9 cellular contexts compared by ENCODE assay signal in genomic region chr4:169660929-169661328, GRCh38. TPM values are rescaled to one million over a fixed set of nuclear protein-coding genes. Genes with fewer than 3 reads are reported as not detected.
DNase-seq lines count a peak whose midpoint lies in the region; ATAC-seq, FAIRE-seq and TF ChIP-seq lines count a peak whose summit lies in the region.
"Had no signal": no experiment of that assay in that cellular context is flagged by ENCODE, and none has a peak within 500 bp of the region (broad histone marks: within the 10 kb centered on the region; RNA-seq: fewer than 3 reads in every experiment).

No MANE protein-coding gene starts in this region.

- no peak for FAIRE-seq in HepG2 (lab: Jason Lieb, UNC)

- H3K9me3 ChIP-seq in HepG2 (ENCODE audit: low read length) (no peaks in the 10 kb centered on the region), right lobe of liver (no peaks in the 10 kb centered on the region), vagina (no peaks in the 10 kb centered on the region), MM.1S (replicated peaks; ENCODE audit: insufficient read depth, low read length) (no peaks in the 10 kb centered on the region)

- WGBS in HepG2 (ENCODE audit: low lambda C conversion rate) = 85% methylated on average over 3 of the region's 3 CpGs
- WGBS in right lobe of liver (ENCODE audit: insufficient coverage, low coverage, low lambda C conversion rate, missing lambda C conversion rate) = 61% methylated on average over 3 of the region's 3 CpGs

- H3K4me3 ChIP-seq in HepG2 (replicated peaks in 1 of 3; ENCODE audit: insufficient read depth in 1 of 3, low read depth in 2 of 3, low read length in 3 of 3) = peak overlapping the region in 1 of 3 experiments; percentile 45; a peak in 3 of 6 replicates
- H3K4me3 ChIP-seq in right lobe of liver = no peak overlapping the region
- peak overlapping the region; percentile 65 for H3K4me3 ChIP-seq in astrocyte of the spinal cord (ENCODE audit: low read depth, low read length)
- peak overlapping the region in 1 of 2 donors; percentile 43 for H3K4me3 ChIP-seq in vagina
- H3K4me3 ChIP-seq in MM.1S (ENCODE audit: low read length) = no peak overlapping the region

- no peak for TF ChIP-seq CTCF in HepG2 (CRISPR knock-in tag; IDR thresholded peaks at IDR 0.05)
- TF ChIP-seq CTCF in right lobe of liver (IDR thresholded peaks at IDR 0.05) = no peak
- TF ChIP-seq CTCF in astrocyte of the spinal cord (IDR thresholded peaks at IDR 0.05; ENCODE audit: low read depth, low read length) = no peak
- no peak for TF ChIP-seq CTCF in vagina (IDR thresholded peaks at IDR 0.05)
- TF ChIP-seq CTCF in MM.1S (IDR thresholded peaks at IDR 0.05; ENCODE audit: low read length) = no peak

- no peaks in the 10 kb centered on the region for H3F3A ChIP-seq in MM.1S (ENCODE audit: insufficient read depth, low read length)

- intact Hi-C loops in HepG2 (cut with micrococcal nuclease; ENCODE audit: unreplicated experiment) (loop anchor here (1.0 to 2.0 kb wide), 2 partner anchors 7 to 40 kb away; partner anchors contain the start of gene CLCN3), right lobe of liver (cut with DNase I) (no loop called here), vagina (cut with DNase I) (no loop called here)

- POLR2A ChIA-PET in HepG2 (lab: Yijun Ruan, JAX) = interaction anchor here (1.0 kb wide), 1 partner anchor 651 kb away, joined by 4 read pairs; the partner anchor contains the start of gene CBR4

- DNase-seq in HepG2 (ENCODE audit: low spot score) (no peak), right lobe of liver (no peak), astrocyte of the spinal cord (ENCODE audit: low read depth, low spot score) (no peak), medulla oblongata (ENCODE audit: extremely low spot score) (peak; percentile 16), vagina (ENCODE audit: extremely low spot score in 2 of 2) (no peak), MM.1S (no peak), ACHN (no peak), NCI-H2107 (lab: John Stamatoyannopoulos, UW) (no peak)
- DNase-seq: T-helper 17 cell had no signal

- no peak for ATAC-seq in HepG2
- ATAC-seq in right lobe of liver = no peak

- H3K4me1 ChIP-seq in HepG2 (ENCODE audit: insufficient read depth, low read length) (peaks cover 50% of the 10 kb centered on the region), right lobe of liver (peaks cover 0 to 27% (median 9%) of the 10 kb centered on the region in 4 donors), vagina (peaks cover 35% of the 10 kb centered on the region), MM.1S (ENCODE audit: low read length) (no peaks in the 10 kb centered on the region)

- H2AFZ ChIP-seq in HepG2 (ENCODE audit: low read length) (no peak overlapping the region), MM.1S (ENCODE audit: low read length) (no peak overlapping the region)

- no peaks in the 10 kb centered on the region for H3K9me2 ChIP-seq in MM.1S (replicated peaks; ENCODE audit: insufficient read depth, low read length)

- no peak for TF ChIP-seq POLR2A in HepG2 (IDR thresholded peaks at IDR 0.05; ENCODE audit: insufficient read depth in 1 of 2, low read depth in 2 of 2, low read length in 2 of 2)
- TF ChIP-seq POLR2A in right lobe of liver (IDR thresholded peaks at IDR 0.05) = no peak
- no peak for TF ChIP-seq POLR2A in vagina (IDR thresholded peaks at IDR 0.05)

- H3K27me3 ChIP-seq in HepG2 (ENCODE audit: control insufficient read depth in 1 of 2, insufficient read depth in 2 of 2, low read length in 2 of 2) = no peaks in the 10 kb centered on the region
- H3K27me3 ChIP-seq in right lobe of liver = no peaks in the 10 kb centered on the region
- no peaks in the 10 kb centered on the region for H3K27me3 ChIP-seq in vagina
- H3K27me3 ChIP-seq in MM.1S (replicated peaks; ENCODE audit: insufficient read depth, low read length) = no peaks in the 10 kb centered on the region

- in situ Hi-C loops in HepG2 (cut with HindIII; ENCODE audit: extremely low pct_ligation_motif_present, low pct_unique_long_range_greater_than_20kb) = loop anchor here (5.0 kb wide), 1 partner anchor 39 kb away; the partner anchor contains the start of gene CLCN3
- in situ Hi-C loops in astrocyte of the spinal cord (cut with HindIII; ENCODE audit: low sequenced_read_pairs) = no loop called here
- in situ Hi-C loops in ACHN (cut with HindIII; ENCODE audit: low pct_ligation_motif_present, low pct_unique_long_range_greater_than_20kb, low sequenced_read_pairs) = no loop called here

- H4K20me1 ChIP-seq in HepG2 (ENCODE audit: insufficient read depth, low read length) (no peaks in the 10 kb centered on the region), MM.1S (ENCODE audit: insufficient read depth, low read length) (peaks cover 4% of the 10 kb centered on the region; the same call in 1 of the 2 replicates)

- H3K27ac ChIP-seq in HepG2 (ENCODE audit: extremely low read length, insufficient read depth, low read length) (peak overlapping the region; percentile 64), right lobe of liver (no peak overlapping the region), vagina (peak overlapping the region; percentile 79), MM.1S (ENCODE audit: low read length) (no peak overlapping the region)

- peaks cover 27% of the 10 kb centered on the region for H3K79me2 ChIP-seq in HepG2 (ENCODE audit: insufficient read depth, low read length)
- peaks cover 17% of the 10 kb centered on the region for H3K79me2 ChIP-seq in MM.1S (ENCODE audit: low read length)

- CTCF ChIA-PET in HepG2 (lab: Yijun Ruan, JAX; ENCODE audit: low intra/inter-chr PET ratio, low total read pairs) = no interaction called here

- H3K36me3 ChIP-seq in HepG2 (replicated peaks in 1 of 2; ENCODE audit: control insufficient read depth in 1 of 2, insufficient read depth in 2 of 2, low read length in 2 of 2) (no peaks in the 10 kb centered on the region), right lobe of liver (no peaks in the 10 kb centered on the region), vagina (no peaks in the 10 kb centered on the region), MM.1S (replicated peaks; ENCODE audit: insufficient read depth, low read length) (no peaks in the 10 kb centered on the region)

- H3K9ac ChIP-seq in HepG2 (ENCODE audit: insufficient read depth, low read depth, low read length) (peak overlapping the region; percentile 64; the same call in 1 of the 2 replicates), MM.1S (ENCODE audit: low read length) (no peak overlapping the region)

- no TSS peak for BruUV-seq in HepG2 (replicated peaks; lab: Mats Ljungman, UMichigan)

- no peak for TF ChIP-seq EP300 in HepG2 (IDR thresholded peaks at IDR 0.05; ENCODE audit: low read depth in 2 of 2, low read length in 2 of 2)
- TF ChIP-seq EP300 in HepG2 (CRISPR knock-in tag; IDR thresholded peaks at IDR 0.05; ENCODE audit: borderline replicate concordance) = no peak

- H3K4me2 ChIP-seq in HepG2 (ENCODE audit: low read depth, low read length) (peak overlapping the region; percentile 44), MM.1S (ENCODE audit: low read depth, low read length) (no peak overlapping the region)

- TF ChIP-seq RAD21 in HepG2 (CRISPR knock-in tag; IDR thresholded peaks at IDR 0.05) = no peak

RNA-seq across cellular contexts. Expression of gene CLCN3, which starts 40.6 kb away (rescaled TPM):
- total RNA-seq in HepG2 (2016; rRNA removed; fragmentation: Illumina TruSeq; extraction: Trizol) = 21.5 and 23.7 TPM in 2 replicates
- 1.6 and 1.9 TPM in 2 replicates for total RNA-seq in HepG2 (2016; cell fraction: cytosol; rRNA removed; fragmentation: Illumina TruSeq; extraction: Trizol; ENCODE audit: low read depth)
- total RNA-seq in HepG2 (2016; cell fraction: insoluble cytoplasmic fraction; rRNA removed; fragmentation: Illumina TruSeq; extraction: Trizol) = 23.2 and 23.3 TPM in 2 replicates
- total RNA-seq in HepG2 (2016; cell fraction: membrane; rRNA removed; fragmentation: Illumina TruSeq; extraction: Trizol) = 7.7 and 8.5 TPM in 2 replicates
- 26.7 and 28.7 TPM in 2 replicates for total RNA-seq in HepG2 (2016; cell fraction: nucleus; rRNA removed; fragmentation: Illumina TruSeq; extraction: Trizol)
- polyA plus RNA-seq in HepG2 (2011; rRNA removed) = 13.6 and 14.2 TPM in 2 replicates
- polyA plus RNA-seq in HepG2 (2011; cell fraction: cytosol; rRNA removed) = 7.4 and 10.8 TPM in 2 replicates
- 3.4 and 5.1 TPM in 2 replicates for polyA plus RNA-seq in HepG2 (2011; cell fraction: nucleus; rRNA removed)
- 14.8 and 17.1 TPM in 2 replicates for polyA plus RNA-seq in HepG2 (2012)
- polyA plus RNA-seq in HepG2 (2016; cell fraction: cytosol; fragmentation: Illumina TruSeq; extraction: Trizol; ENCODE audit: low read depth) = 0.81 and 0.88 TPM in 2 replicates
- 11.5 and 13.2 TPM in 2 replicates for polyA plus RNA-seq in HepG2 (2016; cell fraction: insoluble cytoplasmic fraction; fragmentation: Illumina TruSeq; extraction: Trizol; ENCODE audit: low read depth)
- polyA plus RNA-seq in HepG2 (2016; cell fraction: membrane; fragmentation: Illumina TruSeq; extraction: Trizol; ENCODE audit: low read depth) = 2.5 and 2.8 TPM in 2 replicates
- polyA plus RNA-seq in HepG2 (2016; cell fraction: nucleus; fragmentation: Illumina TruSeq; extraction: Trizol; ENCODE audit: insufficient read depth, low read depth) = 17.6 and 18.8 TPM in 2 replicates
- polyA minus RNA-seq in HepG2 (2011; rRNA and poly(A)+ RNA removed; ENCODE audit: low replicate concordance) = 30.0 and 39.3 TPM in 2 replicates
- polyA minus RNA-seq in HepG2 (2011; cell fraction: cytosol; rRNA and poly(A)+ RNA removed) = 18.7 and 23.1 TPM in 2 replicates
- polyA minus RNA-seq in HepG2 (2011; cell fraction: nucleus; rRNA and poly(A)+ RNA removed) = 37.3 and 43.1 TPM in 2 replicates
- 10 to 100 TPM; 17.0 to 29.4 (median 19.6) TPM for total RNA-seq in right lobe of liver
- total RNA-seq in vagina = 19.6 TPM

RNA-seq across cellular contexts. Expression of gene NEK1, which starts 48.5 kb away (rescaled TPM):
- total RNA-seq in HepG2 (2016; rRNA removed; fragmentation: Illumina TruSeq; extraction: Trizol) (5.4 and 8.7 TPM in 2 replicates), right lobe of liver (1 to 10 TPM; 4.1 to 5.2 (median 4.5) TPM), vagina (14.7 TPM)
- 7.3 and 9.1 TPM in 2 replicates for total RNA-seq in HepG2 (2016; cell fraction: cytosol; rRNA removed; fragmentation: Illumina TruSeq; extraction: Trizol; ENCODE audit: low read depth)
- 5.4 and 8.2 TPM in 2 replicates for total RNA-seq in HepG2 (2016; cell fraction: insoluble cytoplasmic fraction; rRNA removed; fragmentation: Illumina TruSeq; extraction: Trizol)
- 4.3 and 4.8 TPM in 2 replicates for total RNA-seq in HepG2 (2016; cell fraction: membrane; rRNA removed; fragmentation: Illumina TruSeq; extraction: Trizol)
- 9.8 and 11.8 TPM in 2 replicates for total RNA-seq in HepG2 (2016; cell fraction: nucleus; rRNA removed; fragmentation: Illumina TruSeq; extraction: Trizol)
- polyA plus RNA-seq in HepG2 (2011; rRNA removed) = 2.6 and 2.9 TPM in 2 replicates
- polyA plus RNA-seq in HepG2 (2011; cell fraction: cytosol; rRNA removed) = 0.97 and 1.3 TPM in 2 replicates
- polyA plus RNA-seq in HepG2 (2011; cell fraction: nucleus; rRNA removed) = 2.5 and 3.3 TPM in 2 replicates
- 3.2 and 3.3 TPM in 2 replicates for polyA plus RNA-seq in HepG2 (2012)
- 0.23 and 0.38 TPM in 2 replicates for polyA plus RNA-seq in HepG2 (2016; cell fraction: cytosol; fragmentation: Illumina TruSeq; extraction: Trizol; ENCODE audit: low read depth)
- 6.9 and 7.0 TPM in 2 replicates for polyA plus RNA-seq in HepG2 (2016; cell fraction: insoluble cytoplasmic fraction; fragmentation: Illumina TruSeq; extraction: Trizol; ENCODE audit: low read depth)
- polyA plus RNA-seq in HepG2 (2016; cell fraction: membrane; fragmentation: Illumina TruSeq; extraction: Trizol; ENCODE audit: low read depth) = 0.70 and 1.1 TPM in 2 replicates
- 5.7 and 7.7 TPM in 2 replicates for polyA plus RNA-seq in HepG2 (2016; cell fraction: nucleus; fragmentation: Illumina TruSeq; extraction: Trizol; ENCODE audit: insufficient read depth, low read depth)
- 9.6 TPM in 2 replicates for polyA minus RNA-seq in HepG2 (2011; rRNA and poly(A)+ RNA removed; ENCODE audit: low replicate concordance)
- 2.3 TPM in 2 replicates for polyA minus RNA-seq in HepG2 (2011; cell fraction: cytosol; rRNA and poly(A)+ RNA removed)
- polyA minus RNA-seq in HepG2 (2011; cell fraction: nucleus; rRNA and poly(A)+ RNA removed) = 24.1 and 24.9 TPM in 2 replicates

Comparison
In these comparisons a context has a peak if more than half of its experiments do, and no peak if none do; other contexts are left out.
1. H3K27ac ChIP-seq: peak in HepG2 (single experiment) and vagina (single experiment); none in right lobe of liver (0 of 3) and MM.1S (single experiment).